2 cellular contexts compared by ENCODE assay signal in the genomic region with DNA sequence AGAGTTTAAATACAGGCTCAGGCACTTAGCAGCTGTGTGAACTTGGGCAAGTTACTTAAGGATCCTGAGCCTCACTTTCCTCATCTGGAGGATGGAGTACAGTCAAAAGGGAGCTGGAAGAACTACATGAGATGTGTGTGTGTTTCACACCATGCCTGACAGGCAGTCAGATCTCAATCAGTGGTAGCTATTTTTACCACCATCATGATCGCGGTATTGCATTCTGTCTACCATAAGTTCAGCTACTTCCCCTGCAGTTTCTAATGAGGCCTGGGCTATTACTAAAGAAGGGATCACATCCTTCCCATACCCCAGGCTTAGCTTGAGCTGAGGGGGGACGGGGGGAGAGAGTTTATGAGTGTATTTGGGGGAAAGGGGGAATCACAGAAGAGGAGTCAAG.
TF ChIP-seq lines count a peak whose summit lies in the region.

No MANE protein-coding gene starts in this region.

TF ChIP-seq in GM12891, 5 proteins besides CTCF, POLR2A, EP300 and RAD21:
- TF ChIP-seq POU2F2 (IDR thresholded peaks at IDR 0.05; ENCODE audit: low read depth, low read length): no peak

TF ChIP-seq in HepG2, 621 proteins besides CTCF, POLR2A, EP300 and RAD21:
- TF ChIP-seq ETV5 (CRISPR knock-in tag; IDR thresholded peaks at IDR 0.05; ENCODE audit: borderline replicate concordance) (no peak), TBP (CRISPR knock-in tag; IDR thresholded peaks at IDR 0.05) (no peak), MAFK (conservative IDR thresholded peaks at IDR 0.05 in 1 of 2, IDR thresholded peaks at IDR 0.05 in 1 of 2; ENCODE audit: low read length in 2 of 2) (no peak)
- TF ChIP-seq, protein P1, sequence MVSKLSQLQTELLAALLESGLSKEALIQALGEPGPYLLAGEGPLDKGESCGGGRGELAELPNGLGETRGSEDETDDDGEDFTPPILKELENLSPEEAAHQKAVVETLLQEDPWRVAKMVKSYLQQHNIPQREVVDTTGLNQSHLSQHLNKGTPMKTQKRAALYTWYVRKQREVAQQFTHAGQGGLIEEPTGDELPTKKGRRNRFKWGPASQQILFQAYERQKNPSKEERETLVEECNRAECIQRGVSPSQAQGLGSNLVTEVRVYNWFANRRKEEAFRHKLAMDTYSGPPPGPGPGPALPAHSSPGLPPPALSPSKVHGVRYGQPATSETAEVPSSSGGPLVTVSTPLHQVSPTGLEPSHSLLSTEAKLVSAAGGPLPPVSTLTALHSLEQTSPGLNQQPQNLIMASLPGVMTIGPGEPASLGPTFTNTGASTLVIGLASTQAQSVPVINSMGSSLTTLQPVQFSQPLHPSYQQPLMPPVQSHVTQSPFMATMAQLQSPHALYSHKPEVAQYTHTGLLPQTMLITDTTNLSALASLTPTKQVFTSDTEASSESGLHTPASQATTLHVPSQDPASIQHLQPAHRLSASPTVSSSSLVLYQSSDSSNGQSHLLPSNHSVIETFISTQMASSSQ (IDR thresholded peaks at IDR 0.05; ENCODE audit: low read depth): no peak
- TF ChIP-seq, protein P1 (CRISPR knock-in tag; IDR thresholded peaks at IDR 0.05; ENCODE audit: borderline replicate concordance): no peak
